In genomic region chr3:193912621-193913178, GRCh38 we compare ENCODE assay signal across 1 cellular context.
TF ChIP-seq lines count a peak whose summit lies in the region.

No MANE protein-coding gene starts in this region.

TF ChIP-seq in K562, 482 proteins besides CTCF, POLR2A, EP300 and RAD21 (continued from another document):
- TF ChIP-seq, protein P1, sequence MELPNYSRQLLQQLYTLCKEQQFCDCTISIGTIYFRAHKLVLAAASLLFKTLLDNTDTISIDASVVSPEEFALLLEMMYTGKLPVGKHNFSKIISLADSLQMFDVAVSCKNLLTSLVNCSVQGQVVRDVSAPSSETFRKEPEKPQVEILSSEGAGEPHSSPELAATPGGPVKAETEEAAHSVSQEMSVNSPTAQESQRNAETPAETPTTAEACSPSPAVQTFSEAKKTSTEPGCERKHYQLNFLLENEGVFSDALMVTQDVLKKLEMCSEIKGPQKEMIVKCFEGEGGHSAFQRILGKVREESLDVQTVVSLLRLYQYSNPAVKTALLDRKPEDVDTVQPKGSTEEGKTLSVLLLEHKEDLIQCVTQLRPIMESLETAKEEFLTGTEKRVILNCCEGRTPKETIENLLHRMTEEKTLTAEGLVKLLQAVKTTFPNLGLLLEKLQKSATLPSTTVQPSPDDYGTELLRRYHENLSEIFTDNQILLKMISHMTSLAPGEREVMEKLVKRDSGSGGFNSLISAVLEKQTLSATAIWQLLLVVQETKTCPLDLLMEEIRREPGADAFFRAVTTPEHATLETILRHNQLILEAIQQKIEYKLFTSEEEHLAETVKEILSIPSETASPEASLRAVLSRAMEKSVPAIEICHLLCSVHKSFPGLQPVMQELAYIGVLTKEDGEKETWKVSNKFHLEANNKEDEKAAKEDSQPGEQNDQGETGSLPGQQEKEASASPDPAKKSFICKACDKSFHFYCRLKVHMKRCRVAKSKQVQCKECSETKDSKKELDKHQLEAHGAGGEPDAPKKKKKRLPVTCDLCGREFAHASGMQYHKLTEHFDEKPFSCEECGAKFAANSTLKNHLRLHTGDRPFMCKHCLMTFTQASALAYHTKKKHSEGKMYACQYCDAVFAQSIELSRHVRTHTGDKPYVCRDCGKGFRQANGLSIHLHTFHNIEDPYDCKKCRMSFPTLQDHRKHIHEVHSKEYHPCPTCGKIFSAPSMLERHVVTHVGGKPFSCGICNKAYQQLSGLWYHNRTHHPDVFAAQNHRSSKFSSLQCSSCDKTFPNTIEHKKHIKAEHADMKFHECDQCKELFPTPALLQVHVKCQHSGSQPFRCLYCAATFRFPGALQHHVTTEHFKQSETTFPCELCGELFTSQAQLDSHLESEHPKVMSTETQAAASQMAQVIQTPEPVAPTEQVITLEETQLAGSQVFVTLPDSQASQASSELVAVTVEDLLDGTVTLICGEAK (IDR thresholded peaks at IDR 0.05): no peak
- TF ChIP-seq, protein P1 (CRISPR knock-in tag; IDR thresholded peaks at IDR 0.05): no peak
- TF ChIP-seq NR4A1 (CRISPR knock-in tag; IDR thresholded peaks at IDR 0.05): no peak
- no peak for TF ChIP-seq NR4A1 (tag; IDR thresholded peaks at IDR 0.05)
- TF ChIP-seq MXI1 (IDR thresholded peaks at IDR 0.05; ENCODE audit: low read depth, low read length): no peak
- TF ChIP-seq ZNF282 (CRISPR knock-in tag; IDR thresholded peaks at IDR 0.05): no peak
- TF ChIP-seq USF2 (CRISPR knock-in tag; IDR thresholded peaks at IDR 0.05): no peak
- no peak for TF ChIP-seq LARP7 (IDR thresholded peaks at IDR 0.05)
- no peak for TF ChIP-seq JUND (IDR thresholded peaks at IDR 0.05; ENCODE audit: borderline replicate concordance, low read depth, low read length)
- TF ChIP-seq JUND (tag; IDR thresholded peaks at IDR 0.05; ENCODE audit: borderline replicate concordance, low read depth, low read length): no peak
- TF ChIP-seq ESRRA (IDR thresholded peaks at IDR 0.05; ENCODE audit: borderline replicate concordance, low read depth): peak; percentile 62; the same call in 1 of the 2 replicates
- TF ChIP-seq, protein P2, sequence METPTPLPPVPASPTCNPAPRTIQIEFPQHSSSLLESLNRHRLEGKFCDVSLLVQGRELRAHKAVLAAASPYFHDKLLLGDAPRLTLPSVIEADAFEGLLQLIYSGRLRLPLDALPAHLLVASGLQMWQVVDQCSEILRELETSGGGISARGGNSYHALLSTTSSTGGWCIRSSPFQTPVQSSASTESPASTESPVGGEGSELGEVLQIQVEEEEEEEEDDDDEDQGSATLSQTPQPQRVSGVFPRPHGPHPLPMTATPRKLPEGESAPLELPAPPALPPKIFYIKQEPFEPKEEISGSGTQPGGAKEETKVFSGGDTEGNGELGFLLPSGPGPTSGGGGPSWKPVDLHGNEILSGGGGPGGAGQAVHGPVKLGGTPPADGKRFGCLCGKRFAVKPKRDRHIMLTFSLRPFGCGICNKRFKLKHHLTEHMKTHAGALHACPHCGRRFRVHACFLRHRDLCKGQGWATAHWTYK (CRISPR knock-in tag; IDR thresholded peaks at IDR 0.05): peak; percentile 54; the same call in 1 of the 2 replicates
- TF ChIP-seq ZBTB7A (IDR thresholded peaks at IDR 0.05; ENCODE audit: borderline replicate concordance, control insufficient read depth, low read depth, low read length): no peak
TF ChIP-seq in K562: peak in this region for 12.
